In genomic region chr20:44477151-44477550, GRCh38 we compare ENCODE assay signal across 1 cellular context.
TF ChIP-seq lines count a peak whose summit lies in the region.

No MANE protein-coding gene starts in this region.

TF ChIP-seq in GM23338, 12 proteins besides CTCF, POLR2A, EP300 and RAD21 (continued from another document):
- no peak for TF ChIP-seq ZNF462 (CRISPR knock-in tag; IDR thresholded peaks at IDR 0.05)
- no peak for TF ChIP-seq EZH2 (IDR thresholded peaks at IDR 0.05; ENCODE audit: low read depth, unreplicated experiment)
